1 cellular context compared by ENCODE assay signal in genomic region chr12:108866083-108866482, GRCh38.
TF ChIP-seq lines count a peak whose summit lies in the region.
"Not testable (repeated sequence)": the region's sequence is repeated elsewhere in the genome, so short reads cannot be mapped to it uniquely, and the experiment has no call there.

No MANE protein-coding gene starts in this region.

TF ChIP-seq in K562, 482 proteins besides CTCF, POLR2A, EP300 and RAD21 (continued from another document):
- TF ChIP-seq, protein P1, sequence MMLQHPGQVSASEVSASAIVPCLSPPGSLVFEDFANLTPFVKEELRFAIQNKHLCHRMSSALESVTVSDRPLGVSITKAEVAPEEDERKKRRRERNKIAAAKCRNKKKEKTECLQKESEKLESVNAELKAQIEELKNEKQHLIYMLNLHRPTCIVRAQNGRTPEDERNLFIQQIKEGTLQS (IDR thresholded peaks at IDR 0.05) = peak; percentile 87
- TF ChIP-seq, protein P1 (CRISPR knock-in tag; conservative IDR thresholded peaks at IDR 0.05) = not testable (repeated sequence)
- TF ChIP-seq, protein P2, sequence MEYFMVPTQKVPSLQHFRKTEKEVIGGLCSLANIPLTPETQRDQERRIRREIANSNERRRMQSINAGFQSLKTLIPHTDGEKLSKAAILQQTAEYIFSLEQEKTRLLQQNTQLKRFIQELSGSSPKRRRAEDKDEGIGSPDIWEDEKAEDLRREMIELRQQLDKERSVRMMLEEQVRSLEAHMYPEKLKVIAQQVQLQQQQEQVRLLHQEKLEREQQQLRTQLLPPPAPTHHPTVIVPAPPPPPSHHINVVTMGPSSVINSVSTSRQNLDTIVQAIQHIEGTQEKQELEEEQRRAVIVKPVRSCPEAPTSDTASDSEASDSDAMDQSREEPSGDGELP (CRISPR knock-in tag; IDR thresholded peaks at IDR 0.05; ENCODE audit: borderline replicate concordance) = peak; percentile 66
- peak; percentile 36 for TF ChIP-seq POLR3A (IDR thresholded peaks at IDR 0.05; ENCODE audit: borderline replicate concordance, extremely low read depth, insufficient read depth, insufficient read length)
- TF ChIP-seq VEZF1 (CRISPR knock-in tag; IDR thresholded peaks at IDR 0.05) = 0 out of 2 replicates have a peak, but pooled peaks have one; percentile 22
- peak; percentile 80 for TF ChIP-seq JUND (IDR thresholded peaks at IDR 0.05; ENCODE audit: borderline replicate concordance, low read depth, low read length)
- TF ChIP-seq JUND (tag; IDR thresholded peaks at IDR 0.05; ENCODE audit: borderline replicate concordance, low read depth, low read length) = peak; percentile 75; the same call in 2 of the 3 replicates
- TF ChIP-seq SRF (CRISPR knock-in tag; IDR thresholded peaks at IDR 0.05) = peak in 1 of 2 experiments; percentile 92; a peak in 2 of 4 replicates
- peak; percentile 72 for TF ChIP-seq JUN (IDR thresholded peaks at IDR 0.05; ENCODE audit: borderline replicate concordance, low read depth, low read length)
- TF ChIP-seq JUN (CRISPR knock-in tag; IDR thresholded peaks at IDR 0.05; ENCODE audit: borderline replicate concordance) = not testable (repeated sequence)
- TF ChIP-seq ADNP (tag; IDR thresholded peaks at IDR 0.05) = peak; percentile 92
- 0 out of 4 replicates have a peak, but pooled peaks of 1 of the 2 experiments have one; percentile 20 for TF ChIP-seq ZNF318 (IDR thresholded peaks at IDR 0.05; ENCODE audit: borderline replicate concordance in 1 of 2, low read depth in 1 of 2)
- TF ChIP-seq KLF1 (tag; IDR thresholded peaks at IDR 0.05) = 0 out of 2 replicates have a peak, but pooled peaks have one; percentile 40
- TF ChIP-seq ZNF175 (CRISPR knock-in tag; IDR thresholded peaks at IDR 0.05; ENCODE audit: low read depth) = peak; percentile 65; the same call in 1 of the 2 replicates
- TF ChIP-seq SP1 (CRISPR knock-in tag; IDR thresholded peaks at IDR 0.05) = 0 out of 2 replicates have a peak, but pooled peaks have one; percentile 8
- TF ChIP-seq TBP (optimal IDR thresholded peaks at IDR 0.05; ENCODE audit: low read depth, low read length) = peak; percentile 74
- peak; percentile 94 for TF ChIP-seq ATF7 (IDR thresholded peaks at IDR 0.05)
